8 cellular contexts compared by ENCODE assay signal in genomic region chr6:127606131-127606562, GRCh38. TPM values are rescaled to one million over a fixed set of nuclear protein-coding genes. Genes with fewer than 3 reads are reported as not detected.
DNase-seq lines count a peak whose midpoint lies in the region; ATAC-seq, FAIRE-seq and TF ChIP-seq lines count a peak whose summit lies in the region.

No MANE protein-coding gene starts in this region.

- H3K27me3 ChIP-seq in CD8-positive, alpha-beta T cell (ENCODE audit: insufficient read depth, low read length), result no peaks in the 10 kb centered on the region
- no peaks in the 10 kb centered on the region for H3K27me3 ChIP-seq in small intestine (ENCODE audit: control insufficient read depth in 2 of 2, insufficient read depth in 2 of 2, low read length in 2 of 2)

- no peaks in the 10 kb centered on the region for H3K36me3 Mint-ChIP-seq in CD8-positive, alpha-beta T cell
- no peaks in the 10 kb centered on the region for H3K36me3 Mint-ChIP-seq in glutamatergic neuron (ENCODE audit: unreplicated experiment)

- POLR2A ChIA-PET in CD8-positive, alpha-beta T cell (lab: Charles Lee), result no interaction called here

- H3K27ac ChIP-seq in CD8-positive, alpha-beta T cell (ENCODE audit: low read depth, low read length), result no peak overlapping the region
- H3K27ac ChIP-seq in small intestine (ENCODE audit: low read depth in 1 of 2, low read length in 1 of 2), result no peak overlapping the region

- peak; percentile 54 for TF ChIP-seq RAD21 in Ishikawa (IDR thresholded peaks at IDR 0.05; ENCODE audit: low read depth)

- peaks cover 2% of the 10 kb centered on the region for H3K9me3 Mint-ChIP-seq in CD8-positive, alpha-beta T cell
- no peaks in the 10 kb centered on the region for H3K9me3 Mint-ChIP-seq in glutamatergic neuron (ENCODE audit: unreplicated experiment)

- no peak for TF ChIP-seq EP300 in Ishikawa (IDR thresholded peaks at IDR 0.05; ENCODE audit: borderline replicate concordance)

- no peak overlapping the region for H3K4me3 ChIP-seq in CD8-positive, alpha-beta T cell (ENCODE audit: low read depth, low read length)
- H3K4me3 ChIP-seq in small intestine (ENCODE audit: low read depth in 1 of 2, low read length in 2 of 2), result no peak overlapping the region

- intact Hi-C loops in CD8-positive, alpha-beta T cell (cut with DNase I, micrococcal nuclease), result loop anchor here (1.0 to 10.0 kb wide), 5 partner anchors 719 to 1764 kb away; no protein-coding TSS in a partner anchor

- H3K36me3 ChIP-seq in CD8-positive, alpha-beta T cell (ENCODE audit: insufficient read depth, low read length), result no peaks in the 10 kb centered on the region
- H3K36me3 ChIP-seq in small intestine (ENCODE audit: control insufficient read depth in 2 of 2, insufficient read depth in 2 of 2, low read length in 2 of 2), result no peaks in the 10 kb centered on the region

- no peak overlapping the region for H3K4me3 Mint-ChIP-seq in CD8-positive, alpha-beta T cell
- H3K4me3 Mint-ChIP-seq in glutamatergic neuron (ENCODE audit: unreplicated experiment), result no peak overlapping the region

- WGBS in small intestine, 3 donors, result 59 to 71% (median 70%) methylated on average over 3 of the region's 3 CpGs

- H3K4me1 ChIP-seq in CD8-positive, alpha-beta T cell (ENCODE audit: insufficient read depth, low read length), result no peaks in the 10 kb centered on the region
- H3K4me1 ChIP-seq in small intestine (ENCODE audit: control insufficient read depth in 2 of 2, insufficient read depth in 1 of 2, low read depth in 1 of 2, low read length in 1 of 2), result no peaks in the 10 kb centered on the region

- CTCF ChIA-PET in CD8-positive, alpha-beta T cell (lab: Charles Lee), result interaction anchor here (0.7 to 0.9 kb wide), 5 partner anchors 71 to 1764 kb away, joined by 3 to 5 read pairs (median 3); partner anchors contain the start of gene KIAA0408

- ATAC-seq in CD8-positive, alpha-beta T cell, result no peak

- H3K9me3 ChIP-seq in CD8-positive, alpha-beta T cell (ENCODE audit: low read length), result no peaks in the 10 kb centered on the region
- no peaks in the 10 kb centered on the region for H3K9me3 ChIP-seq in small intestine (ENCODE audit: control insufficient read depth, low read depth)

- no peaks in the 10 kb centered on the region for H3K4me1 Mint-ChIP-seq in CD8-positive, alpha-beta T cell (ENCODE audit: low read depth)
- no peaks in the 10 kb centered on the region for H3K4me1 Mint-ChIP-seq in glutamatergic neuron (ENCODE audit: low read depth, unreplicated experiment)

- DNase-seq in CD8-positive, alpha-beta T cell, result peak in 1 of 7 experiments; percentile 19
- peak; percentile 47 for DNase-seq in RPMI7951 (ENCODE audit: low read depth)
- peak; percentile 14 for DNase-seq in glutamatergic neuron
- no peak for DNase-seq in GM19238 (ENCODE audit: insufficient read length, low spot score)
- no peak for DNase-seq in small intestine
- DNase-seq in NCI-H187 (lab: John Stamatoyannopoulos, UW), result no peak
- DNase-seq in ureter (ENCODE audit: low spot score), result no peak

- FAIRE-seq in small intestine (lab: Jason Lieb, UNC), result no peak

- TF ChIP-seq CTCF in CD8-positive, alpha-beta T cell (IDR thresholded peaks at IDR 0.05), result peak; percentile 15
- peak; percentile 10 for TF ChIP-seq CTCF in glutamatergic neuron (IDR thresholded peaks at IDR 0.05; ENCODE audit: partially characterized antibody, unreplicated experiment)

- peaks cover 2% of the 10 kb centered on the region for H3K27me3 Mint-ChIP-seq in CD8-positive, alpha-beta T cell (ENCODE audit: low read depth)
- no peaks in the 10 kb centered on the region for H3K27me3 Mint-ChIP-seq in glutamatergic neuron (ENCODE audit: unreplicated experiment)

- H3K27ac Mint-ChIP-seq in CD8-positive, alpha-beta T cell, result no peak overlapping the region
- H3K27ac Mint-ChIP-seq in glutamatergic neuron (ENCODE audit: unreplicated experiment), result no peak overlapping the region

TF ChIP-seq in Ishikawa, 13 proteins besides CTCF, POLR2A, EP300 and RAD21:
- TF ChIP-seq YY1 (IDR thresholded peaks at IDR 0.05; ENCODE audit: low read depth) (no peak), TAF1 (IDR thresholded peaks at IDR 0.05; ENCODE audit: low read depth) (no peak), NFIC (IDR thresholded peaks at IDR 0.05) (no peak), REST (IDR thresholded peaks at IDR 0.05; ENCODE audit: low read depth) (no peak), MAX (IDR thresholded peaks at IDR 0.05) (no peak), TEAD4 (IDR thresholded peaks at IDR 0.05) (no peak), TCF12 (IDR thresholded peaks at IDR 0.05; ENCODE audit: low read depth) (no peak), CREB1 (IDR thresholded peaks at IDR 0.05; ENCODE audit: low read depth) (no peak), ZBTB7A (IDR thresholded peaks at IDR 0.05; ENCODE audit: low read depth) (no peak), CEBPB (IDR thresholded peaks at IDR 0.05) (no peak), FOXM1 (IDR thresholded peaks at IDR 0.05; ENCODE audit: borderline replicate concordance, low read depth) (no peak), USF1 (IDR thresholded peaks at IDR 0.05) (no peak), EGR1 (IDR thresholded peaks at IDR 0.05) (no peak)

RNA-seq across cellular contexts. Expression of gene C6orf58, which starts 29.2 kb away (rescaled TPM):
- total RNA-seq in CD8-positive, alpha-beta T cell, result not detected
- not detected in 2 replicates for total RNA-seq in RPMI7951 (2014; rRNA removed; shearing (Covaris generic))
- total RNA-seq in glutamatergic neuron (ENCODE audit: unreplicated experiment) (not detected), ureter (0.55 TPM)
- under 1 TPM in 1 of 3 donors, not detected in 2; 0.09 TPM for polyA plus RNA-seq in small intestine

Comparison
In these comparisons a context has a peak if more than half of its experiments do, and no peak if none do; other contexts are left out.
1. DNase-seq: peak in RPMI7951 (single experiment) and glutamatergic neuron (single experiment); none in GM19238 (single experiment), small intestine (single experiment), NCI-H187 (0 of 2) and ureter (single experiment).